1 cellular context compared by ENCODE assay signal in the genomic region with DNA sequence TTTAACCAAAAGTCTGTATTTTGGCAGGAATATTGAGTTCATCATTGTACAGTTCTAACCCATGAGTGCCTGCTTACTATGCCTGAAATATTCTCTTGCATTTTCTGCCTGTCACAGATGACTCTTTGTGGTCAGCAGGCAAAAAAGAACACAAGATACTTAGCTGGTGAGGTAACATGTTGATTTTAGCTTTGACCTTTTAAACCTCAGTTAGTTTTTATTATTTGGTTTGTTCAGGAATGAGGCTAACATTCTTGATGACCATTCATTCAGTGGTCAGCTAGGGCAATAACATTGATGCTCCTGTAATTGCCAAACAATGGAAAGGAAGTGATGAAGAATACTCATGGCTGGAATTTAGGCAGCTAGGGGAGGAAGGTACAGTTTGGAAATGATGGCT.
TF ChIP-seq lines count a peak whose summit lies in the region.

No MANE protein-coding gene starts in this region.

TF ChIP-seq in SK-N-SH treated with all-trans-retinoic acid at 6 μM for 48 hours, 23 proteins besides CTCF, POLR2A, EP300 and RAD21 (continued from another document):
- TF ChIP-seq, protein P1, sequence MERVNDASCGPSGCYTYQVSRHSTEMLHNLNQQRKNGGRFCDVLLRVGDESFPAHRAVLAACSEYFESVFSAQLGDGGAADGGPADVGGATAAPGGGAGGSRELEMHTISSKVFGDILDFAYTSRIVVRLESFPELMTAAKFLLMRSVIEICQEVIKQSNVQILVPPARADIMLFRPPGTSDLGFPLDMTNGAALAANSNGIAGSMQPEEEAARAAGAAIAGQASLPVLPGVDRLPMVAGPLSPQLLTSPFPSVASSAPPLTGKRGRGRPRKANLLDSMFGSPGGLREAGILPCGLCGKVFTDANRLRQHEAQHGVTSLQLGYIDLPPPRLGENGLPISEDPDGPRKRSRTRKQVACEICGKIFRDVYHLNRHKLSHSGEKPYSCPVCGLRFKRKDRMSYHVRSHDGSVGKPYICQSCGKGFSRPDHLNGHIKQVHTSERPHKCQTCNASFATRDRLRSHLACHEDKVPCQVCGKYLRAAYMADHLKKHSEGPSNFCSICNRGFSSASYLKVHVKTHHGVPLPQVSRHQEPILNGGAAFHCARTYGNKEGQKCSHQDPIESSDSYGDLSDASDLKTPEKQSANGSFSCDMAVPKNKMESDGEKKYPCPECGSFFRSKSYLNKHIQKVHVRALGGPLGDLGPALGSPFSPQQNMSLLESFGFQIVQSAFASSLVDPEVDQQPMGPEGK (CRISPR knock-in tag; IDR thresholded peaks at IDR 0.05; ENCODE audit: borderline replicate concordance), result no peak
- TF ChIP-seq GLIS3 (CRISPR knock-in tag; IDR thresholded peaks at IDR 0.05) (no peak), TSHZ2 (CRISPR knock-in tag; IDR thresholded peaks at IDR 0.05) (no peak), ZFP30 (CRISPR knock-in tag; IDR thresholded peaks at IDR 0.05) (no peak)
